8 cellular contexts compared by ENCODE assay signal in genomic region chr5:112160652-112161391, GRCh38.
A peak's percentile ranks its signal among the peaks of the same experiment; 100 is the strongest.
DNase-seq lines count a peak whose midpoint lies in the region; ATAC-seq and TF ChIP-seq lines count a peak whose summit lies in the region.

No MANE protein-coding gene starts in this region.

- peak overlapping the region; percentile 79 to 97 for H3K4me3 ChIP-seq in muscle layer of duodenum (ENCODE audit: low read depth in 1 of 2, low read length in 2 of 2)

- no peaks in the 10 kb centered on the region for H3K9me3 Mint-ChIP-seq in IgD-negative memory B cell

- H3K27ac ChIP-seq in muscle layer of duodenum (ENCODE audit: low read length), result peak overlapping the region; percentile 90

- H3K27me3 ChIP-seq in muscle layer of duodenum (ENCODE audit: low read depth, low read length), result no peaks in the 10 kb centered on the region

- peak overlapping the region in 2 of 3 donors; percentile 93 to 96 for H3K27ac Mint-ChIP-seq in IgD-negative memory B cell

- H3K9me3 ChIP-seq in muscle layer of duodenum (ENCODE audit: control insufficient read depth in 1 of 2, low read length in 2 of 2), result no peaks in the 10 kb centered on the region

- peak; percentile 97 for TF ChIP-seq POLR2A in erythroblast (IDR thresholded peaks at IDR 0.05; ENCODE audit: low read length)

- peaks cover 6% of the 10 kb centered on the region for H3K27me3 Mint-ChIP-seq in IgD-negative memory B cell

- peaks cover 0 to 22% (median 17%) of the 10 kb centered on the region in 3 donors for H3K4me1 Mint-ChIP-seq in IgD-negative memory B cell

- peaks cover 16 to 22% of the 10 kb centered on the region in 2 donors for H3K4me1 ChIP-seq in muscle layer of duodenum (ENCODE audit: control insufficient read depth in 1 of 2, insufficient read depth in 2 of 2, low read length in 2 of 2)

- H3K4me3 Mint-ChIP-seq in IgD-negative memory B cell, result peak overlapping the region; percentile 85 to 97 (median 96)

- peak; percentile 97 for ATAC-seq in GM21576 (IDR thresholded peaks at IDR 0.05; ENCODE audit: unreplicated experiment)

- H3K36me3 ChIP-seq in muscle layer of duodenum (ENCODE audit: control insufficient read depth in 1 of 2, insufficient read depth in 2 of 2, low read length in 2 of 2), result peaks cover 21 to 31% of the 10 kb centered on the region in 2 donors

- peaks cover 4% of the 10 kb centered on the region for H3K36me3 Mint-ChIP-seq in IgD-negative memory B cell

- peak; percentile 69 for DNase-seq in DMS79 treated with DMSO at 0.1 percent for 48 hours (lab: John Stamatoyannopoulos, UW)
- peak; percentile 69 for DNase-seq in OCI-M2 (lab: John Stamatoyannopoulos, UW; ENCODE audit: unreplicated experiment)
- peak; percentile 95 for DNase-seq in activated T-cell treated with anti-CD3 and anti-CD28 coated beads, Interleukin-2, amount 50 U/mL, for 1 hour
- peak; percentile 94 to 97 for DNase-seq in erythroblast (lab: John Stamatoyannopoulos, UW)
- DNase-seq in stimulated activated CD8-positive, alpha-beta memory T cell treated with anti-CD3 and anti-CD28 coated beads, Interleukin-7, amount 100 ng/mL, for 24 hours (ENCODE audit: low read depth), result peak; percentile 90

Comparison
In these comparisons a context has a peak if more than half of its experiments do, and no peak if none do; other contexts are left out.
1. Peak in every context shown above with its lines: DNase-seq, ATAC-seq, H3K4me3 ChIP-seq and H3K27ac ChIP-seq.